ENCODE assay signal across 20 cellular contexts in the genomic region with DNA sequence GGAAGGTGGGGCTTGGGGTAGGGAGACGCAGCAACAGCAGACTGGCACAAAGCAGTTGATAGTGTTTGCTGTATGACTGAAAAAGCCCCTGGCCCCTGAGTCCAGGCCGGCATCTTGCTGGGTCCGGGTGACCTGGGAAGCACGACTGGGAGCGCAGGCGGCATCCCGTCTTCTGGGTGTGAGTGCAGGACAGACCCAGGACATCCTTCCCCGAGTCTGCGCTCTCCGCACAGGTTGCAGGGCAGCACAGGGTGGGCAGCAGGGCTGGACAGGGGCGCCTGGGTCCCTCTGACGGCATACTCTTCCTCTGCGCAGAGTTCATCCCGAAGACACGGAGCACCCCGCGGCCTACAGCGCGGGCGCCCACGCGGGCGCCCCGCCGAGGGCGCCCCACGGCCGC. TPM values are rescaled to one million over a fixed set of nuclear protein-coding genes. Genes with fewer than 3 reads are reported as not detected.
DNase-seq lines count a peak whose midpoint lies in the region; ATAC-seq and TF ChIP-seq lines count a peak whose summit lies in the region.
"Had no signal": no experiment of that assay in that cellular context is flagged by ENCODE, and none has a peak within 500 bp of the region (broad histone marks: within the 10 kb centered on the region; RNA-seq: fewer than 3 reads in every experiment).

No MANE protein-coding gene starts in this region.

- H3K9me3 Mint-ChIP-seq in chondrocyte (ENCODE audit: low read depth) = peaks cover 5% of the 10 kb centered on the region

- no peaks in the 10 kb centered on the region for H3K36me3 ChIP-seq in IMR-90 (ENCODE audit: control insufficient read depth, insufficient read depth, low read length)
- H3K36me3 ChIP-seq in mesenchymal stem cell (ENCODE audit: control insufficient read depth in 1 of 2, insufficient read depth in 2 of 2, low read depth in 1 of 2, low read length in 2 of 2) = peaks cover 0 to 5% of the 10 kb centered on the region in 2 experiments
- no peaks in the 10 kb centered on the region for H3K36me3 ChIP-seq in spleen
- H3K36me3 ChIP-seq: BE2C had no signal

- no peak overlapping the region for H3K4me3 Mint-ChIP-seq in chondrocyte (ENCODE audit: unreplicated experiment)
- H3K4me3 Mint-ChIP-seq: CD4-positive, CD25-positive, alpha-beta regulatory T cell; CD8-positive, alpha-beta memory T cell had no signal

- intact Hi-C loops in IMR-90 (cut with micrococcal nuclease) (no loop called here), spleen (cut with DNase I; ENCODE audit: low total_unique reads) (no loop called here)

- no peak for DNase-seq in IMR-90
- peak; percentile 88 for DNase-seq in chondrocyte (ENCODE audit: low spot score)
- no peak for DNase-seq in mesenchymal stem cell
- DNase-seq in spleen = peak; percentile 58
- DNase-seq in NCI-H2081 treated with DMSO at 0.1 percent for 48 hours (lab: John Stamatoyannopoulos, UW) = no peak
- no peak for DNase-seq in SHP77 (lab: John Stamatoyannopoulos, UW)
- DNase-seq in stimulated activated CD8-positive, alpha-beta memory T cell treated with anti-CD3 and anti-CD28 coated beads, Interleukin-4, amount 100 ng/mL, for 48 hours = no peak
- DNase-seq: ACHN; BE2C; C1 segment of cervical spinal cord; Caco-2; CD4-positive, CD25-positive, alpha-beta regulatory T cell; DMS153; DMS79; GDM1; GM23248; HCEC 1CT had no signal

- H2AFZ ChIP-seq in IMR-90 (replicated peaks; ENCODE audit: low read length, poor library complexity) (peak overlapping the region; percentile 27), mesenchymal stem cell (ENCODE audit: low read depth, low read length) (no peak overlapping the region)
- H2AFZ ChIP-seq: GM23248 had no signal

- TF ChIP-seq CTCF in IMR-90 (conservative IDR thresholded peaks at IDR 0.05; ENCODE audit: low read depth, low read length) = no peak
- no peak for TF ChIP-seq CTCF in chondrocyte (IDR thresholded peaks at IDR 0.05)
- no peak for TF ChIP-seq CTCF in spleen (IDR thresholded peaks at IDR 0.05 in 8 of 11, conservative IDR thresholded peaks at IDR 0.05 in 3 of 11)

- H3K4ac ChIP-seq in IMR-90 (ENCODE audit: low read depth, low read length) = no peak overlapping the region
- no peak overlapping the region for H3K4ac ChIP-seq in mesenchymal stem cell (ENCODE audit: low read depth in 1 of 2, low read length in 2 of 2)

- H3K4me3 ChIP-seq in IMR-90 (ENCODE audit: insufficient read depth, low read depth, low read length) = no peak overlapping the region
- H3K4me3 ChIP-seq in mesenchymal stem cell (ENCODE audit: insufficient read depth in 1 of 2, low read depth in 1 of 2, low read length in 2 of 2) = no peak overlapping the region
- H3K4me3 ChIP-seq in spleen = no peak overlapping the region
- H3K4me3 ChIP-seq: GM23248 had no signal

- H3K23ac ChIP-seq in IMR-90 (ENCODE audit: low read depth, low read length) = no peak overlapping the region
- no peak overlapping the region for H3K23ac ChIP-seq in mesenchymal stem cell (ENCODE audit: low read length in 2 of 2)

- H3K27me3 Mint-ChIP-seq in chondrocyte (ENCODE audit: low read depth) = no peaks in the 10 kb centered on the region

- no peak overlapping the region for H3K56ac ChIP-seq in IMR-90 (ENCODE audit: extremely low read depth, insufficient read depth, low read length)

- no peak overlapping the region for H2BK12ac ChIP-seq in mesenchymal stem cell (ENCODE audit: low read length in 2 of 2)

- H2BK15ac ChIP-seq in IMR-90 (ENCODE audit: low read depth, low read length) (no peak overlapping the region), mesenchymal stem cell (ENCODE audit: low read depth, poor library complexity, severe bottlenecking) (peak overlapping the region; percentile 14)

- H2AK5ac ChIP-seq in IMR-90 (ENCODE audit: low read depth, low read length) = no peak overlapping the region
- H2AK5ac ChIP-seq in mesenchymal stem cell (ENCODE audit: low read length, severe bottlenecking) = no peak overlapping the region

- no peak for TF ChIP-seq RAD21 in IMR-90 (IDR thresholded peaks at IDR 0.05; ENCODE audit: low read length)

- H3K9me3 ChIP-seq in IMR-90 (ENCODE audit: control insufficient read depth, insufficient read depth, low read length) = peaks cover 18% of the 10 kb centered on the region
- H3K9me3 ChIP-seq in mesenchymal stem cell (ENCODE audit: control insufficient read depth, low read length) = peaks cover 29% of the 10 kb centered on the region
- H3K9me3 ChIP-seq in spleen = peaks cover 0 to 23% (median 17%) of the 10 kb centered on the region in 8 donors
- H3K9me3 ChIP-seq: BE2C had no signal

- no peak overlapping the region for H2AK9ac ChIP-seq in IMR-90 (replicated peaks; ENCODE audit: low read depth, low read length, poor library complexity)

- H3K14ac ChIP-seq in IMR-90 (replicated peaks; ENCODE audit: low read depth, low read length) (no peak overlapping the region), mesenchymal stem cell (ENCODE audit: low read length in 2 of 2) (no peak overlapping the region)

- H2BK120ac ChIP-seq in IMR-90 (ENCODE audit: low read depth, low read length) (no peak overlapping the region), mesenchymal stem cell (ENCODE audit: low read depth, low read length) (no peak overlapping the region)

- no peak overlapping the region for H3K18ac ChIP-seq in IMR-90 (ENCODE audit: low read depth, low read length)
- no peak overlapping the region for H3K18ac ChIP-seq in mesenchymal stem cell (ENCODE audit: low read depth in 1 of 2, low read length in 2 of 2)

- H3K4me2 ChIP-seq in IMR-90 (ENCODE audit: low read depth, low read length) = no peak overlapping the region
- H3K4me2 ChIP-seq in mesenchymal stem cell (ENCODE audit: low read length, poor library complexity, severe bottlenecking) = no peak overlapping the region

- no peak overlapping the region for H3K27ac Mint-ChIP-seq in chondrocyte (ENCODE audit: unreplicated experiment)
- H3K27ac Mint-ChIP-seq: CD4-positive, CD25-positive, alpha-beta regulatory T cell; CD8-positive, alpha-beta memory T cell had no signal

- H3K79me1 ChIP-seq in IMR-90 (ENCODE audit: low read depth in 1 of 2, low read length in 2 of 2) (no peaks in the 10 kb centered on the region), mesenchymal stem cell (replicated peaks; ENCODE audit: low read length, poor library complexity, severe bottlenecking) (no peaks in the 10 kb centered on the region)

- BruUV-seq in IMR-90 (replicated peaks; lab: Mats Ljungman, UMichigan) = no TSS peak

- dilution Hi-C loops in IMR-90 (cut with HindIII; ENCODE audit: low sequenced_read_pairs, unreplicated experiment) = no loop called here

- H4K8ac ChIP-seq in IMR-90 (ENCODE audit: low read depth in 2 of 2, low read length in 2 of 2) (no peak overlapping the region), mesenchymal stem cell (ENCODE audit: low read length) (no peak overlapping the region)

- no peaks in the 10 kb centered on the region for H3K9me1 ChIP-seq in IMR-90 (ENCODE audit: insufficient read depth, low read length)

- H4K91ac ChIP-seq in IMR-90 (ENCODE audit: insufficient read depth, low read depth, low read length) (no peak overlapping the region), mesenchymal stem cell (ENCODE audit: low read length) (no peak overlapping the region)

- no peaks in the 10 kb centered on the region; the same call in 1 of the 2 replicates for H3K4me1 ChIP-seq in IMR-90 (ENCODE audit: control insufficient read depth, insufficient read depth, low read length)
- H3K4me1 ChIP-seq in mesenchymal stem cell (ENCODE audit: control insufficient read depth, insufficient read depth, low read depth, low read length) = no peaks in the 10 kb centered on the region
- peaks cover 0 to 9% (median 0%) of the 10 kb centered on the region in 6 donors for H3K4me1 ChIP-seq in spleen
- H3K4me1 ChIP-seq: BE2C had no signal

- in situ Hi-C loops in IMR-90 (cut with MboI; ENCODE audit: low sequenced_read_pairs) = no loop called here

- POLR2A ChIA-PET in IMR-90 (lab: Charles Lee; ENCODE audit: unreplicated experiment) = no interaction called here

- no peak overlapping the region for H4K5ac ChIP-seq in IMR-90 (ENCODE audit: low read depth, low read length)

- no peak for ATAC-seq in IMR-90 (ENCODE audit: low read depth)

- CTCF ChIA-PET in IMR-90 (lab: Yijun Ruan, JAX) = no interaction called here

- peaks cover 12% of the 10 kb centered on the region for H3K4me1 Mint-ChIP-seq in chondrocyte (ENCODE audit: low read depth)

- H2BK5ac ChIP-seq in IMR-90 (ENCODE audit: low read depth, low read length, poor library complexity, severe bottlenecking) (no peak overlapping the region), mesenchymal stem cell (ENCODE audit: low read depth, low read length, poor library complexity, severe bottlenecking) (no peak overlapping the region)

- no peak overlapping the region for H3K27ac ChIP-seq in IMR-90 (ENCODE audit: insufficient read depth, low read length)
- H3K27ac ChIP-seq in mesenchymal stem cell (ENCODE audit: low read length, poor library complexity, severe bottlenecking) = no peak overlapping the region
- H3K27ac ChIP-seq in spleen = no peak overlapping the region
- H3K27ac ChIP-seq: GM23248, HL-60 had no signal

- H4K20me1 ChIP-seq in IMR-90 (ENCODE audit: insufficient read depth, low read length) = no peaks in the 10 kb centered on the region

- no peak for TF ChIP-seq POLR2A in IMR-90 (IDR thresholded peaks at IDR 0.05; ENCODE audit: low read depth, low read length)
- TF ChIP-seq POLR2A in spleen (IDR thresholded peaks at IDR 0.05) = no peak

- H3K27me3 ChIP-seq in IMR-90 (ENCODE audit: control insufficient read depth, insufficient read depth, low read length) (peaks cover 12% of the 10 kb centered on the region; the same call in 1 of the 2 replicates), mesenchymal stem cell (ENCODE audit: control insufficient read depth in 1 of 2, insufficient read depth in 1 of 2, low read length in 2 of 2) (peaks cover 4 to 7% of the 10 kb centered on the region in 2 experiments), spleen (replicated peaks in 1 of 7) (peaks cover 0 to 27% (median 7%) of the 10 kb centered on the region in 7 donors)
- H3K27me3 ChIP-seq: BE2C had no signal

- no peak overlapping the region for H3K9ac ChIP-seq in IMR-90 (ENCODE audit: low read depth, low read length)
- no peak overlapping the region for H3K9ac ChIP-seq in mesenchymal stem cell (ENCODE audit: low read length)
- H3K9ac ChIP-seq: GM23248 had no signal

- no peak overlapping the region for H2BK20ac ChIP-seq in IMR-90 (ENCODE audit: low read depth, low read length)

- no peaks in the 10 kb centered on the region for H3K36me3 Mint-ChIP-seq in chondrocyte (ENCODE audit: low read depth)
- H3K36me3 Mint-ChIP-seq: CD4-positive, CD25-positive, alpha-beta regulatory T cell had no signal

- WGBS in IMR-90 (ENCODE audit: extremely low coverage in 2 of 2, insufficient read length in 1 of 2), 2 experiments = 62% methylated on average over 27 of the region's 28 CpGs; no CpG with 5 or more reads in 1 of the 2 experiments
- 96% methylated on average over 28 of the region's 28 CpGs for WGBS in mesenchymal stem cell
- 64 to 92% (median 81%) methylated on average over 9 to 28 of the region's 28 CpGs for WGBS in spleen, 5 donors

RNA-seq across cellular contexts. Expression of a gene that starts 9.3 kb away (rescaled TPM):
- total RNA-seq in IMR-90 (2012; rRNA removed) (under 0.01 and 0.18 TPM in 2 replicates), chondrocyte (0.72 to 2.8 TPM (median 1.2 TPM) in 3 replicates), spleen (under 1 TPM; 0.16 to 0.85 (median 0.40) TPM)
- polyA plus RNA-seq in IMR-90 (2012; rRNA removed) (0.24 and 0.31 TPM in 2 replicates), spleen (under 1 TPM; 0.11 to 0.38 (median 0.13) TPM)
- 0.09 and 0.31 TPM in 2 replicates for polyA plus RNA-seq in IMR-90 (2012; cell fraction: cytosol; rRNA removed)
- polyA plus RNA-seq in IMR-90 (2012; cell fraction: nucleus; rRNA removed; ENCODE audit: low replicate concordance) = 1.0 and 1.2 TPM in 2 replicates
- polyA plus RNA-seq in mesenchymal stem cell (2013, experiment 1 of 2) = 0.03 TPM
- polyA plus RNA-seq in mesenchymal stem cell (2013, experiment 2 of 2) = 0.03 TPM
- total RNA-seq: CD4-positive, CD25-positive, alpha-beta regulatory T cell; HT1080 had no signal
- polyA plus RNA-seq: CD4-positive, CD25-positive, alpha-beta regulatory T cell; CD8-positive, alpha-beta memory T cell had no signal

RNA-seq across cellular contexts. Expression of a gene that starts 29.8 kb away (rescaled TPM):
- total RNA-seq in IMR-90 (2012; rRNA removed) (0.56 and 0.72 TPM in 2 replicates), chondrocyte (1.6 to 5.9 TPM (median 5.6 TPM) in 3 replicates), spleen (1 to 10 TPM; 1.8 to 4.2 (median 2.8) TPM)
- polyA plus RNA-seq in IMR-90 (2012; rRNA removed) (0.65 and 1.4 TPM in 2 replicates), spleen (under 1 TPM; 0.43 to 0.67 (median 0.64) TPM)
- 0.48 and 1.5 TPM in 2 replicates for polyA plus RNA-seq in IMR-90 (2012; cell fraction: cytosol; rRNA removed)
- polyA plus RNA-seq in IMR-90 (2012; cell fraction: nucleus; rRNA removed; ENCODE audit: low replicate concordance) = 0.64 and 1.3 TPM in 2 replicates
- polyA plus RNA-seq in mesenchymal stem cell (2013, experiment 1 of 2) = 0.48 TPM
- 0.58 TPM for polyA plus RNA-seq in mesenchymal stem cell (2013, experiment 2 of 2)
- total RNA-seq: CD4-positive, CD25-positive, alpha-beta regulatory T cell; HT1080 had no signal
- polyA plus RNA-seq: CD8-positive, alpha-beta memory T cell had no signal

Comparison
In these comparisons a context has a peak if more than half of its experiments do, and no peak if none do; other contexts are left out.
1. DNase-seq: peak in chondrocyte (single experiment) and spleen (single experiment); none in IMR-90 (single experiment), mesenchymal stem cell (single experiment), NCI-H2081 treated with DMSO at 0.1 percent for 48 hours (single experiment), SHP77 (0 of 2) and stimulated activated CD8-positive, alpha-beta memory T cell treated with anti-CD3 and anti-CD28 coated beads, Interleukin-4, amount 100 ng/mL, for 48 hours (single experiment).